ENCODE assay signal across 1 cellular context in genomic region chr3:37925157-37925556, GRCh38.
TF ChIP-seq lines count a peak whose summit lies in the region.

No MANE protein-coding gene starts in this region.

TF ChIP-seq in GM23338, 12 proteins besides CTCF, POLR2A, EP300 and RAD21:
- TF ChIP-seq, protein P1, sequence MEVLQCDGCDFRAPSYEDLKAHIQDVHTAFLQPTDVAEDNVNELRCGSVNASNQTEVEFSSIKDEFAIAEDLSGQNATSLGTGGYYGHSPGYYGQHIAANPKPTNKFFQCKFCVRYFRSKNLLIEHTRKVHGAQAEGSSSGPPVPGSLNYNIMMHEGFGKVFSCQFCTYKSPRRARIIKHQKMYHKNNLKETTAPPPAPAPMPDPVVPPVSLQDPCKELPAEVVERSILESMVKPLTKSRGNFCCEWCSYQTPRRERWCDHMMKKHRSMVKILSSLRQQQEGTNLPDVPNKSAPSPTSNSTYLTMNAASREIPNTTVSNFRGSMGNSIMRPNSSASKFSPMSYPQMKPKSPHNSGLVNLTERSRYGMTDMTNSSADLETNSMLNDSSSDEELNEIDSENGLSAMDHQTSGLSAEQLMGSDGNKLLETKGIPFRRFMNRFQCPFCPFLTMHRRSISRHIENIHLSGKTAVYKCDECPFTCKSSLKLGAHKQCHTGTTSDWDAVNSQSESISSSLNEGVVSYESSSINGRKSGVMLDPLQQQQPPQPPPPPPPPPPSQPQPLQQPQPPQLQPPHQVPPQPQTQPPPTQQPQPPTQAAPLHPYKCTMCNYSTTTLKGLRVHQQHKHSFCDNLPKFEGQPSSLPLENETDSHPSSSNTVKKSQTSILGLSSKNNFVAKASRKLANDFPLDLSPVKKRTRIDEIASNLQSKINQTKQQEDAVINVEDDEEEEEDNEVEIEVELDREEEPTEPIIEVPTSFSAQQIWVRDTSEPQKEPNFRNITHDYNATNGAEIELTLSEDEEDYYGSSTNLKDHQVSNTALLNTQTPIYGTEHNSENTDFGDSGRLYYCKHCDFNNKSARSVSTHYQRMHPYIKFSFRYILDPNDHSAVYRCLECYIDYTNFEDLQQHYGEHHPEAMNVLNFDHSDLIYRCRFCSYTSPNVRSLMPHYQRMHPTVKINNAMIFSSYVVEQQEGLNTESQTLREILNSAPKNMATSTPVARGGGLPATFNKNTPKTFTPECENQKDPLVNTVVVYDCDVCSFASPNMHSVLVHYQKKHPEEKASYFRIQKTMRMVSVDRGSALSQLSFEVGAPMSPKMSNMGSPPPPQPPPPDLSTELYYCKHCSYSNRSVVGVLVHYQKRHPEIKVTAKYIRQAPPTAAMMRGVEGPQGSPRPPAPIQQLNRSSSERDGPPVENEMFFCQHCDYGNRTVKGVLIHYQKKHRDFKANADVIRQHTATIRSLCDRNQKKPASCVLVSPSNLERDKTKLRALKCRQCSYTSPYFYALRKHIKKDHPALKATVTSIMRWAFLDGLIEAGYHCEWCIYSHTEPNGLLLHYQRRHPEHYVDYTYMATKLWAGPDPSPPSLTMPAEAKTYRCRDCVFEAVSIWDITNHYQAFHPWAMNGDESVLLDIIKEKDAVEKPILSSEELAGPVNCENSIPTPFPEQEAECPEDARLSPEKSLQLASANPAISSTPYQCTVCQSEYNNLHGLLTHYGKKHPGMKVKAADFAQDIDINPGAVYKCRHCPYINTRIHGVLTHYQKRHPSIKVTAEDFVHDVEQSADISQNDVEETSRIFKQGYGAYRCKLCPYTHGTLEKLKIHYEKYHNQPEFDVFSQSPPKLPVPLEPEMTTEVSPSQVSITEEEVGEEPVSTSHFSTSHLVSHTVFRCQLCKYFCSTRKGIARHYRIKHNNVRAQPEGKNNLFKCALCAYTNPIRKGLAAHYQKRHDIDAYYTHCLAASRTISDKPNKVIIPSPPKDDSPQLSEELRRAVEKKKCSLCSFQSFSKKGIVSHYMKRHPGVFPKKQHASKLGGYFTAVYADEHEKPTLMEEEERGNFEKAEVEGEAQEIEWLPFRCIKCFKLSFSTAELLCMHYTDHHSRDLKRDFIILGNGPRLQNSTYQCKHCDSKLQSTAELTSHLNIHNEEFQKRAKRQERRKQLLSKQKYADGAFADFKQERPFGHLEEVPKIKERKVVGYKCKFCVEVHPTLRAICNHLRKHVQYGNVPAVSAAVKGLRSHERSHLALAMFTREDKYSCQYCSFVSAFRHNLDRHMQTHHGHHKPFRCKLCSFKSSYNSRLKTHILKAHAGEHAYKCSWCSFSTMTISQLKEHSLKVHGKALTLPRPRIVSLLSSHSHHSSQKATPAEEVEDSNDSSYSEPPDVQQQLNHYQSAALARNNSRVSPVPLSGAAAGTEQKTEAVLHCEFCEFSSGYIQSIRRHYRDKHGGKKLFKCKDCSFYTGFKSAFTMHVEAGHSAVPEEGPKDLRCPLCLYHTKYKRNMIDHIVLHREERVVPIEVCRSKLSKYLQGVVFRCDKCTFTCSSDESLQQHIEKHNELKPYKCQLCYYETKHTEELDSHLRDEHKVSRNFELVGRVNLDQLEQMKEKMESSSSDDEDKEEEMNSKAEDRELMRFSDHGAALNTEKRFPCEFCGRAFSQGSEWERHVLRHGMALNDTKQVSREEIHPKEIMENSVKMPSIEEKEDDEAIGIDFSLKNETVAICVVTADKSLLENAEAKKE (CRISPR knock-in tag; IDR thresholded peaks at IDR 0.05), result no peak
- TF ChIP-seq NANOG (IDR thresholded peaks at IDR 0.05; ENCODE audit: borderline replicate concordance) (no peak), JUNB (IDR thresholded peaks at IDR 0.05; ENCODE audit: unreplicated experiment) (no peak), ZNF331 (CRISPR knock-in tag; IDR thresholded peaks at IDR 0.05; ENCODE audit: low read depth) (no peak), POLR2AphosphoS5 (IDR thresholded peaks at IDR 0.05; ENCODE audit: low read depth) (no peak), ZNF114 (CRISPR knock-in tag; IDR thresholded peaks at IDR 0.05) (no peak), EZH2phosphoT487 (IDR thresholded peaks at IDR 0.05; ENCODE audit: unreplicated experiment) (no peak), STAT1 (IDR thresholded peaks at IDR 0.05; ENCODE audit: unreplicated experiment) (no peak), CREB1 (CRISPR knock-in tag; IDR thresholded peaks at IDR 0.05; ENCODE audit: low read depth) (no peak), EZH2 (IDR thresholded peaks at IDR 0.05; ENCODE audit: low read depth, unreplicated experiment) (no peak)
- TF ChIP-seq, protein P2, sequence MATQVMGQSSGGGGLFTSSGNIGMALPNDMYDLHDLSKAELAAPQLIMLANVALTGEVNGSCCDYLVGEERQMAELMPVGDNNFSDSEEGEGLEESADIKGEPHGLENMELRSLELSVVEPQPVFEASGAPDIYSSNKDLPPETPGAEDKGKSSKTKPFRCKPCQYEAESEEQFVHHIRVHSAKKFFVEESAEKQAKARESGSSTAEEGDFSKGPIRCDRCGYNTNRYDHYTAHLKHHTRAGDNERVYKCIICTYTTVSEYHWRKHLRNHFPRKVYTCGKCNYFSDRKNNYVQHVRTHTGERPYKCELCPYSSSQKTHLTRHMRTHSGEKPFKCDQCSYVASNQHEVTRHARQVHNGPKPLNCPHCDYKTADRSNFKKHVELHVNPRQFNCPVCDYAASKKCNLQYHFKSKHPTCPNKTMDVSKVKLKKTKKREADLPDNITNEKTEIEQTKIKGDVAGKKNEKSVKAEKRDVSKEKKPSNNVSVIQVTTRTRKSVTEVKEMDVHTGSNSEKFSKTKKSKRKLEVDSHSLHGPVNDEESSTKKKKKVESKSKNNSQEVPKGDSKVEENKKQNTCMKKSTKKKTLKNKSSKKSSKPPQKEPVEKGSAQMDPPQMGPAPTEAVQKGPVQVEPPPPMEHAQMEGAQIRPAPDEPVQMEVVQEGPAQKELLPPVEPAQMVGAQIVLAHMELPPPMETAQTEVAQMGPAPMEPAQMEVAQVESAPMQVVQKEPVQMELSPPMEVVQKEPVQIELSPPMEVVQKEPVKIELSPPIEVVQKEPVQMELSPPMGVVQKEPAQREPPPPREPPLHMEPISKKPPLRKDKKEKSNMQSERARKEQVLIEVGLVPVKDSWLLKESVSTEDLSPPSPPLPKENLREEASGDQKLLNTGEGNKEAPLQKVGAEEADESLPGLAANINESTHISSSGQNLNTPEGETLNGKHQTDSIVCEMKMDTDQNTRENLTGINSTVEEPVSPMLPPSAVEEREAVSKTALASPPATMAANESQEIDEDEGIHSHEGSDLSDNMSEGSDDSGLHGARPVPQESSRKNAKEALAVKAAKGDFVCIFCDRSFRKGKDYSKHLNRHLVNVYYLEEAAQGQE (IDR thresholded peaks at IDR 0.05; ENCODE audit: unreplicated experiment), result no peak
- TF ChIP-seq, protein P3, sequence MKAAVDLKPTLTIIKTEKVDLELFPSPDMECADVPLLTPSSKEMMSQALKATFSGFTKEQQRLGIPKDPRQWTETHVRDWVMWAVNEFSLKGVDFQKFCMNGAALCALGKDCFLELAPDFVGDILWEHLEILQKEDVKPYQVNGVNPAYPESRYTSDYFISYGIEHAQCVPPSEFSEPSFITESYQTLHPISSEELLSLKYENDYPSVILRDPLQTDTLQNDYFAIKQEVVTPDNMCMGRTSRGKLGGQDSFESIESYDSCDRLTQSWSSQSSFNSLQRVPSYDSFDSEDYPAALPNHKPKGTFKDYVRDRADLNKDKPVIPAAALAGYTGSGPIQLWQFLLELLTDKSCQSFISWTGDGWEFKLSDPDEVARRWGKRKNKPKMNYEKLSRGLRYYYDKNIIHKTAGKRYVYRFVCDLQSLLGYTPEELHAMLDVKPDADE (IDR thresholded peaks at IDR 0.05), result no peak
TF ChIP-seq in GM23338: peak in this region for 0.
